Comparison of ENCODE assay signal across 8 cellular contexts in genomic region chr6:142378138-142378875, GRCh38.
DNase-seq lines count a peak whose midpoint lies in the region; ATAC-seq and TF ChIP-seq lines count a peak whose summit lies in the region.

No MANE protein-coding gene starts in this region.

- H3K18ac ChIP-seq in H9 (ENCODE audit: insufficient read length, low read depth, low read length), result no peak overlapping the region

- H3K23me2 ChIP-seq in H9 (ENCODE audit: insufficient read length, low read depth, low read length, poor library complexity, severe bottlenecking), result no peaks in the 10 kb centered on the region

- no peak overlapping the region for H3K14ac ChIP-seq in H9 (ENCODE audit: insufficient read depth, low read length)

- no peaks in the 10 kb centered on the region for H3K27me3 ChIP-seq in H9 (ENCODE audit: insufficient read depth, low read length)
- H3K27me3 ChIP-seq in tibial artery, result no peaks in the 10 kb centered on the region

- no peak overlapping the region for H4K91ac ChIP-seq in H9 (ENCODE audit: insufficient read length, low read depth, low read length)

- H3T11ph ChIP-seq in H9 (ENCODE audit: low read length), result no peak overlapping the region

- H3K9me3 Mint-ChIP-seq in H9, result no peaks in the 10 kb centered on the region

- TF ChIP-seq CTCF in H9 (conservative IDR thresholded peaks at IDR 0.05), result no peak
- no peak for TF ChIP-seq CTCF in tibial artery (IDR thresholded peaks at IDR 0.05)

- H3K9me3 ChIP-seq in H9 (ENCODE audit: control insufficient read depth, low read depth, low read length) (no peaks in the 10 kb centered on the region), tibial artery (no peaks in the 10 kb centered on the region)

- H3K79me2 ChIP-seq in H9 (ENCODE audit: insufficient read depth, low read length), result no peaks in the 10 kb centered on the region

- H3K36me3 ChIP-seq in tibial artery, result no peaks in the 10 kb centered on the region

- H3K27ac Mint-ChIP-seq in H9, result peak overlapping the region; percentile 8 to 76 (median 72); a peak in 3 of 7 replicates

- H3K4me3 ChIP-seq in tibial artery, result no peak overlapping the region

- H3K4me2 ChIP-seq in H9 (ENCODE audit: insufficient read depth, insufficient read length, low read length), result no peak overlapping the region

- ATAC-seq in sciatic nerve (peak; percentile 87), GM19467 (IDR thresholded peaks at IDR 0.05; ENCODE audit: unreplicated experiment) (no peak), HG02884 (IDR thresholded peaks at IDR 0.05; ENCODE audit: unreplicated experiment) (no peak), GM18867 (IDR thresholded peaks at IDR 0.05; ENCODE audit: unreplicated experiment) (no peak)

- H3K4me1 ChIP-seq in H9 (ENCODE audit: insufficient read depth, low read length), result no peaks in the 10 kb centered on the region; the same call in 1 of the 2 replicates
- H3K4me1 ChIP-seq in tibial artery, result no peaks in the 10 kb centered on the region

- WGBS in H9 (ENCODE audit: extremely low coverage, insufficient read length, low lambda C conversion rate), result no CpG with 5 or more reads among the region's 2 CpGs

- H3K4me3 Mint-ChIP-seq in H9, result no peak overlapping the region

- no peak overlapping the region for H4K5ac ChIP-seq in H9 (ENCODE audit: insufficient read length, low read depth, low read length)

- intact Hi-C loops in sciatic nerve (cut with DNase I) (no loop called here), tibial artery (cut with DNase I; ENCODE audit: low total_unique reads) (no loop called here)

- H3K23ac ChIP-seq in H9 (ENCODE audit: insufficient read length, low read depth, low read length), result no peak overlapping the region

- no peak overlapping the region for H2BK20ac ChIP-seq in H9 (ENCODE audit: low read depth, low read length, poor library complexity, severe bottlenecking)

- H3K27me3 Mint-ChIP-seq in H9 (ENCODE audit: low read depth), result no peaks in the 10 kb centered on the region

- H3K36me3 Mint-ChIP-seq in H9 (ENCODE audit: insufficient read depth in 1 of 3, low read depth in 3 of 3), result no peaks in the 10 kb centered on the region; a peak in 1 of 7 replicates

- no peak overlapping the region for H2BK5ac ChIP-seq in H9 (ENCODE audit: insufficient read length, low read length)

- no peak overlapping the region for H3K27ac ChIP-seq in H9 (ENCODE audit: insufficient read length, low read depth, low read length)
- no peak overlapping the region for H3K27ac ChIP-seq in tibial artery

- no peaks in the 10 kb centered on the region for H3K79me1 ChIP-seq in H9 (ENCODE audit: insufficient read depth, low read depth, low read length, poor library complexity, severe bottlenecking)

- H3K56ac ChIP-seq in H9 (ENCODE audit: insufficient read length, low read depth, low read length), result no peak overlapping the region

- no peak overlapping the region for H4K8ac ChIP-seq in H9 (replicated peaks; ENCODE audit: insufficient read length, low read depth, low read length)

- no peak for DNase-seq in H9
- DNase-seq in NCI-H510A treated with DMSO at 0.1 percent for 48 hours (lab: John Stamatoyannopoulos, UW), result peak; percentile 21
- DNase-seq in epidermal melanocyte (ENCODE audit: insufficient read length, low spot score), result peak; percentile 49
- DNase-seq in sciatic nerve (ENCODE audit: low spot score), result no peak
- DNase-seq in tibial artery, result no peak

- H2AK5ac ChIP-seq in H9 (ENCODE audit: insufficient read length, low read length), result no peak overlapping the region

- H3K9ac ChIP-seq in H9 (ENCODE audit: extremely low read depth, insufficient read length, low read length), result no peak overlapping the region

- H2BK120ac ChIP-seq in H9 (ENCODE audit: low read depth, low read length, poor library complexity, severe bottlenecking), result no peak overlapping the region

- no peaks in the 10 kb centered on the region for H4K20me1 ChIP-seq in H9 (ENCODE audit: control insufficient read depth, insufficient read depth, insufficient read length)

- H2AFZ ChIP-seq in H9 (ENCODE audit: low read length), result no peak overlapping the region

- no peak overlapping the region for H2BK15ac ChIP-seq in H9 (ENCODE audit: low read depth, low read length)

- H3K4ac ChIP-seq in H9 (ENCODE audit: low read depth, low read length), result no peak overlapping the region

- H2BK12ac ChIP-seq in H9 (ENCODE audit: insufficient read length, low read depth, low read length), result no peak overlapping the region

- H3K4me1 Mint-ChIP-seq in H9, result peaks cover 26 to 28% of the 10 kb centered on the region in 2 experiments

Comparison
In these comparisons a context has a peak if more than half of its experiments do, and no peak if none do; other contexts are left out.
1. DNase-seq: peak in NCI-H510A treated with DMSO at 0.1 percent for 48 hours (single experiment) and epidermal melanocyte (single experiment); none in H9 (single experiment), sciatic nerve (single experiment) and tibial artery (0 of 2).